ENCODE assay signal across 8 cellular contexts in the genomic region with DNA sequence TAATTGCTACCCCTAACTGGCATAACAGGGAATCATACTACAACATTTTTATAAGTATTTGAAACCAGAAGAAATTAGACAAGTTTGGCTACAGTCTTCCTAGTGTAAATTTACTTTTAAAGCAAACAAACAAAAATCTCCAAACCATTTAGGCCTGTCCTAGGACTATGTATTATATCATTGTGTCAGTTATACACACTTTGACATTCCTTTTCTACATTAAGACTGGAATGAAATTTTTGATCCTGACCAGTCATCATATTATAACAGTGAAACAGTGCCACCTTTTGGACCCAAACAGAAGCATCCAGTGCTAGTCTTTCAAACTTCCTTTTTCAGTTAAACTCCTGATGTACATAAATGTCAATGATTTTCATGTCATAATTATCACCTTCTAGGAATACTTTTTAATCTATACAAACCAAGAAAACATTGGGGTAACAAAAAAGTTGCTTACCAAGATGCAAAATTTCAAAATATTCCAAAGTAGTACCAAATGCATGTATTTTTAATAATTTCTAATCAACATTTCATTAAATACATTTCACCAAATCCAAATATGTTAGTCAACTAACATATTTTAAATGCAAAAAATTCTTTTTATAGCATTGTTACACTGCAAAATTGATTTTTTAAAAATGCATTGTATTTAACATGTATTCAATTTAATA.
A peak's percentile ranks its signal among the peaks of the same experiment; 100 is the strongest.
DNase-seq lines count a peak whose midpoint lies in the region; ATAC-seq, FAIRE-seq and TF ChIP-seq lines count a peak whose summit lies in the region.

No MANE protein-coding gene starts in this region.

- peaks cover 9% of the 10 kb centered on the region for H3K36me3 Mint-ChIP-seq in nephron progenitor cell (ENCODE audit: low read depth)

- no peak overlapping the region for H3K4me3 Mint-ChIP-seq in nephron progenitor cell

- no peaks in the 10 kb centered on the region for H3K9me3 Mint-ChIP-seq in nephron progenitor cell

- no peaks in the 10 kb centered on the region for H3K4me1 Mint-ChIP-seq in nephron progenitor cell

- H3K27ac Mint-ChIP-seq in nephron progenitor cell = no peak overlapping the region

- H3K4me3 ChIP-seq in epithelial cell of proximal tubule (ENCODE audit: low read depth, low read length) = no peak overlapping the region

- H3K27me3 Mint-ChIP-seq in nephron progenitor cell (ENCODE audit: low read depth, poor library complexity) = no peaks in the 10 kb centered on the region

- FAIRE-seq in RCC 7860 (lab: Jason Lieb, UNC) = peak; percentile 86

- intact Hi-C loops in posterior vena cava (cut with DNase I) = no loop called here

- DNase-seq in DMS153 treated with DMSO at 0.1 percent for 48 hours (lab: John Stamatoyannopoulos, UW; ENCODE audit: unreplicated experiment) = peak; percentile 39
- DNase-seq in LHCN-M2 (ENCODE audit: low read depth) = peak; percentile 62
- peak; percentile 61 for DNase-seq in RCC 7860 (ENCODE audit: low spot score)
- no peak for DNase-seq in epithelial cell of proximal tubule (ENCODE audit: low read depth)
- peak; percentile 10 for DNase-seq in nephron progenitor cell
- DNase-seq in HK-2 (ENCODE audit: unreplicated experiment) = no peak
- DNase-seq in posterior vena cava (ENCODE audit: low spot score) = no peak

- TF ChIP-seq CTCF in epithelial cell of proximal tubule (conservative IDR thresholded peaks at IDR 0.05; ENCODE audit: low read depth, low read length) (peak; percentile 85), nephron progenitor cell (IDR thresholded peaks at IDR 0.05) (peak; percentile 77)

- peak; percentile 69 for ATAC-seq in GM21390 (IDR thresholded peaks at IDR 0.05; ENCODE audit: unreplicated experiment)

Comparison
In these comparisons a context has a peak if more than half of its experiments do, and no peak if none do; other contexts are left out.
1. DNase-seq: peak in DMS153 treated with DMSO at 0.1 percent for 48 hours (single experiment), LHCN-M2 (single experiment), RCC 7860 (single experiment) and nephron progenitor cell (single experiment); none in epithelial cell of proximal tubule (single experiment), HK-2 (single experiment) and posterior vena cava (single experiment).